ENCODE assay signal across 30 cellular contexts in the genomic region with DNA sequence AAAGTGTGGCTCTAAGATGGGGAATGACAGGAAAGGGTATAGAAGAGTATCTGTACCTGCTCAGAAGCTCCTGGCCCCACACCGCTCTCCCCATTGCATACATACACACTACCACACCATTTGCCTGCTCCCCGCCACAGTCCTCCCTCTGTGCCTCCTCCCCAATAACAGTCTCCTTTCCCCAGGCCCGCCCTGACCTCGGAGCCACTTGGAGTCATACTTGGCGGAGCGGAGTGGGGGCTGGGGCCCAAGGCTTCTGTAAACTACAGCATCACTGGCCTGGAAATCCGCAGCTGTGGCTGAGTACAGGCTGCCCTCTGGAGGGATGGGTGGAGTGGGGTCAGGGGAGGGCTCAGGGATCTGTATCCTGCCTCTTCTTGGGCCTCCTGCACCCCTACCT. TPM values are rescaled to one million over a fixed set of nuclear protein-coding genes. Genes with fewer than 3 reads are reported as not detected.
"Had no signal": no experiment of that assay in that cellular context is flagged by ENCODE, and none has a peak within 500 bp of the region (broad histone marks: within the 10 kb centered on the region; RNA-seq: fewer than 3 reads in every experiment).

No MANE protein-coding gene starts in this region.

- DNase-seq: hypothalamus; immature natural killer cell; left ventricle myocardium inferior; mesendoderm; midbrain; mucosa of descending colon; naive thymus-derived CD4-positive, alpha-beta T cell; nucleus accumbens; stimulated activated CD4-positive, alpha-beta T cell treated with anti-CD3 and anti-CD28 coated beads, Interleukin-1b, Interleukin-23, amount 100 ng/mL, for 48 hours; stimulated activated CD4-positive, alpha-beta T cell treated with anti-CD3 and anti-CD28 coated beads, Interleukin-2, amount 100 ng/mL, for 48 hours; stimulated activated naive B cell treated with anti-CD40 and anti-IgM and Interleukin-4, amounts not matched to agents 10 μg/mL and 1 μg/mL and 100 μg/mL, for 72 hours; stimulated activated naive CD8-positive, alpha-beta T cell treated with anti-CD3 and anti-CD28 coated beads, Interleukin-15, Interleukin-2, amounts not matched to agents 100 U/mL and 50 U/mL, for 24 hours; stomach; testis; thyroid gland; transverse colon; upper lobe of left lung had no signal

- H3K4me2 ChIP-seq: smooth muscle cell had no signal

- H3K4me3 Mint-ChIP-seq: immature natural killer cell; naive thymus-derived CD4-positive, alpha-beta T cell; natural killer cell treated with Interleukin-12 subunit alpha and Interleukin-12 subunit beta and Interleukin-15 and Interleukin-18, amount 100 ng/mL, for 72 hours; stimulated activated naive B cell treated with anti-CD40 and anti-IgM and Interleukin-4, amounts not matched to agents 10 μg/mL and 1 μg/mL and 100 μg/mL, for 72 hours had no signal

- H3K79me2 ChIP-seq: parathyroid adenoma had no signal

- H3K27me3 ChIP-seq: right atrium auricular region, right lobe of liver, testis, thyroid gland, upper lobe of left lung, vagina had no signal

- H3K27me3 Mint-ChIP-seq: naive thymus-derived CD4-positive, alpha-beta T cell; natural killer cell treated with Interleukin-12 subunit alpha and Interleukin-12 subunit beta and Interleukin-15 and Interleukin-18, amount 100 ng/mL, for 72 hours; stimulated activated naive B cell treated with anti-CD40 and anti-IgM and Interleukin-4, amounts not matched to agents 10 μg/mL and 1 μg/mL and 100 μg/mL, for 72 hours had no signal

- H3K4me1 Mint-ChIP-seq: immature natural killer cell had no signal

- H3K36me3 Mint-ChIP-seq: immature natural killer cell; natural killer cell treated with Interleukin-12 subunit alpha and Interleukin-12 subunit beta and Interleukin-15 and Interleukin-18, amount 100 ng/mL, for 72 hours; stimulated activated naive B cell treated with anti-CD40 and anti-IgM and Interleukin-4, amounts not matched to agents 10 μg/mL and 1 μg/mL and 100 μg/mL, for 72 hours had no signal

- H3K27ac Mint-ChIP-seq: immature natural killer cell; naive thymus-derived CD4-positive, alpha-beta T cell; natural killer cell treated with Interleukin-12 subunit alpha and Interleukin-12 subunit beta and Interleukin-15 and Interleukin-18, amount 100 ng/mL, for 72 hours; progenitor cell of endocrine pancreas; stimulated activated naive B cell treated with anti-CD40 and anti-IgM and Interleukin-4, amounts not matched to agents 10 μg/mL and 1 μg/mL and 100 μg/mL, for 72 hours had no signal

- H3K36me3 ChIP-seq: right lobe of liver, thyroid gland, transverse colon, vagina had no signal

- H3K9me3 ChIP-seq: left ventricle myocardium inferior, mucosa of descending colon, right atrium auricular region, right lobe of liver, stomach, testis, thyroid gland, transverse colon, upper lobe of left lung, vagina had no signal

- H3K4me1 ChIP-seq: parathyroid adenoma, right lobe of liver, thyroid gland, upper lobe of left lung had no signal

- ATAC-seq: mucosa of descending colon; naive thymus-derived CD4-positive, alpha-beta T cell; natural killer cell treated with Interleukin-12 subunit alpha and Interleukin-12 subunit beta and Interleukin-15 and Interleukin-18, amount 100 ng/mL, for 72 hours; right lobe of liver; stimulated activated naive B cell treated with anti-CD40 and anti-IgM and Interleukin-4, amounts not matched to agents 10 μg/mL and 1 μg/mL and 100 μg/mL, for 72 hours; stimulated activated naive CD8-positive, alpha-beta T cell treated with anti-CD3 and anti-CD28 coated beads, Interleukin-15, Interleukin-2, amounts not matched to agents 100 U/mL and 50 U/mL, for 24 hours had no signal

- H3K9me3 Mint-ChIP-seq: immature natural killer cell; natural killer cell treated with Interleukin-12 subunit alpha and Interleukin-12 subunit beta and Interleukin-15 and Interleukin-18, amount 100 ng/mL, for 72 hours had no signal

- H3K4me3 ChIP-seq: left ventricle myocardium inferior, lung, mucosa of descending colon, right atrium auricular region, right lobe of liver, smooth muscle cell, stomach, testis, thyroid gland, transverse colon, upper lobe of left lung, vagina had no signal

- H2AFZ ChIP-seq: parathyroid adenoma had no signal

- H3K27ac ChIP-seq: left ventricle myocardium inferior, parathyroid adenoma, right atrium auricular region, right lobe of liver, stomach, testis, thyroid gland, transverse colon, upper lobe of left lung, vagina had no signal

RNA-seq across cellular contexts. Expression of a gene that starts 18.7 kb away (rescaled TPM):
- total RNA-seq: kidney epithelial cell, myocyte, osteocyte, progenitor cell of endocrine pancreas, renal cortical epithelial cell, smooth muscle cell had no signal

RNA-seq across cellular contexts. Expression of a gene that starts 38.0 kb away (rescaled TPM):
- total RNA-seq: kidney epithelial cell, left ventricle myocardium inferior, osteocyte, pulmonary artery endothelial cell, renal cortical epithelial cell, right atrium auricular region, right lobe of liver, smooth muscle cell, stomach, testis, thyroid gland, transverse colon had no signal
